1 cellular context compared by ENCODE assay signal in the genomic region with DNA sequence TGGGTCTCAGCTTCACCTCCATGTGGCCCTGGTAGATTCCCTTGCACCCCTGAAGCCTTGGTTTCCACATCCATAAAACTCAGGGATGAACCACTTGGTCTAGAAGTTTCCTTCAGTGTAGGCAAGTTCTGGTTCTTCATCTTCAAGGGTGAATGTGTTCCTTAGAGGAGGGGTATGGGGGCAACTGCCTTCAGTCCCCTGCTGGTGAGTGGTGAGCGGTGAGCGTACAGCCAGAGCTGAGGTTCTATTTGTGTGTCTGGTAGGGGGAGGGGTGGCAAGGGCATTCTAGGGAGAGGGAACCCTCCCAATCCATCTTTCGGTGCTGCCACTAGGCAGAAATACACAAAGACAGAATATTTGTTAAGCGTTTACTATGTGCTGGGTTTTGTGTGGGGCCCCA.
TF ChIP-seq lines count a peak whose summit lies in the region.

No MANE protein-coding gene starts in this region.

TF ChIP-seq in H1, 55 proteins besides CTCF, POLR2A, EP300 and RAD21:
- TF ChIP-seq CHD1 (IDR thresholded peaks at IDR 0.05; ENCODE audit: low read depth, low read length) (no peak), CBX8 (IDR thresholded peaks at IDR 0.05; ENCODE audit: borderline replicate concordance, low read depth, low read length) (no peak), TBP (IDR thresholded peaks at IDR 0.05; ENCODE audit: low read depth, low read length) (no peak), JUN (IDR thresholded peaks at IDR 0.05; ENCODE audit: low read depth, low read length) (no peak), HDAC2 (IDR thresholded peaks at IDR 0.05; ENCODE audit: borderline replicate concordance in 1 of 2, low read depth in 2 of 2, low read length in 2 of 2) (no peak), ZNF274 (IDR thresholded peaks at IDR 0.05; ENCODE audit: borderline replicate concordance, extremely low read depth, low read length) (no peak), SIRT6 (IDR thresholded peaks at IDR 0.05; ENCODE audit: low read length) (no peak)
